Comparison of ENCODE assay signal across 8 cellular contexts in the genomic region with DNA sequence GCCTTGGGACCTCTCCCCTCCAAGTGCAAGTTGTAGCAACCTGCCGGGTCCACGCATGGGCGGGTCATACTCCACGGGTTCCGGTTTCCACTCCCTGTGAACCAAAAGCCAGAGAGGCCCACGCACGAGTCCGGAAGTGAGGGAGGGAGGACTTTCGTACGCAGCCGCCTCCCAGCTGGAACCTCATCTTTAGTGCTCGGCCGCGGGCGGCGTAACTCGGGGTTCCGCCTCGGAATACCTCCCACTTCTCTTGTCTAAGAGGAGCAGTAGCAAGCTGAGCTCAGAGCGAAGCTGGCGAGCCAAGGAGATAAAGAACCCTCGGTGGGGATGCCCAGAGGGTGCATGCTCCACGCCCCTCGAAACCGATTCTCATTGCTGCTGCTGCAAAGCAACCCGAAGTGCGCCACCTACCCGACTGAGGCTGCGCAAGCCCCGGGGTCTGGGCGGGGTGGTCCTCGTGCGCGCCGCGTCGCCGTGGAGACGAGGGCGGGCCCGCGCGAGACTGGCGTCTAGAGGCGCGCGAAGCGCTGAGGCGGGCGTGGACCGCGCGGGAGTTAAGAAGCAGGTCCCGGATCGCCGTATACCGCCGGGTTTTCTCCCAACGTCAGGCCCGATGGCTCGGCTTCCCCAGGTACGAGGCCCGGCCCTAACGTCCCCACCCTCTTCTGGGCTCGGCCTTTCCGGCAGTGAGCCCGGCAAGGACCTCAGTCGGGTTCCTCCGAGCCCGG. TPM values are rescaled to one million over a fixed set of nuclear protein-coding genes. Genes with fewer than 3 reads are reported as not detected.
A peak's percentile ranks its signal among the peaks of the same experiment; 100 is the strongest.
DNase-seq lines count a peak whose midpoint lies in the region; ATAC-seq, FAIRE-seq and TF ChIP-seq lines count a peak whose summit lies in the region.

Gene SFI1 (plus strand): TSS at position 530 of the 728 bp plus-strand sequence. CDS start 11,749 bp downstream, outside the sequence.

- DNase-seq in GM12891 (ENCODE audit: insufficient read length, low spot score): peak; percentile 82
- peak; percentile 91 for DNase-seq in NCI-H1436 (lab: John Stamatoyannopoulos, UW)
- DNase-seq in T-helper 1 cell: peak; percentile 88 to 95 (median 93)
- DNase-seq in amniotic epithelial cell (ENCODE audit: low read depth): peak; percentile 88
- DNase-seq in left cardiac atrium: peak; percentile 94
- DNase-seq in progenitor cell of endocrine pancreas (ENCODE audit: low spot score, unreplicated experiment): peak; percentile 85
- DNase-seq in ureter (ENCODE audit: low spot score): peak; percentile 93

- TF ChIP-seq CTCF in progenitor cell of endocrine pancreas (IDR thresholded peaks at IDR 0.05; ENCODE audit: unreplicated experiment): peak; percentile 47

- TF ChIP-seq POLR2A in GM12891 (IDR thresholded peaks at IDR 0.05; ENCODE audit: low read depth, low read length): peak; percentile 76

- peak; percentile 99 for FAIRE-seq in GM12891 (lab: Jason Lieb, UNC)

- intact Hi-C loops in left cardiac atrium (cut with DNase I): loop anchor here in 1 of 2 donors (10.0 kb wide), 1 partner anchor 151 kb away; the partner anchor contains the start of gene PATZ1

- peak within 1 kb of the TSS; percentile 87 for H3K4me3 Mint-ChIP-seq in progenitor cell of endocrine pancreas (ENCODE audit: low read depth)

- ATAC-seq in HG02840 (IDR thresholded peaks at IDR 0.05; ENCODE audit: low FRiP score, unreplicated experiment): peak; percentile 64
- peak; percentile 97 to 99 for ATAC-seq in left cardiac atrium

- H3K27me3 Mint-ChIP-seq in progenitor cell of endocrine pancreas: no peaks in the 10 kb centered on the region

- peaks cover 1% of the 10 kb centered on the region for H3K4me1 Mint-ChIP-seq in progenitor cell of endocrine pancreas (ENCODE audit: low read depth)

- no peaks in the 10 kb centered on the region for H3K36me3 Mint-ChIP-seq in progenitor cell of endocrine pancreas (ENCODE audit: insufficient read depth)

- H3K9me3 Mint-ChIP-seq in progenitor cell of endocrine pancreas (ENCODE audit: low read depth): no peaks in the 10 kb centered on the region

- H3K27ac Mint-ChIP-seq in progenitor cell of endocrine pancreas: peak within 1 kb of the TSS; percentile 91

TF ChIP-seq in GM12891, 5 proteins besides CTCF, POLR2A, EP300 and RAD21:
- TF ChIP-seq TAF1 (IDR thresholded peaks at IDR 0.05; ENCODE audit: low read depth, low read length) (no peak; the same call in 1 of the 2 replicates), POLR2AphosphoS5 (IDR thresholded peaks at IDR 0.05; ENCODE audit: low read depth, low read length) (peak; percentile 70), SPI1 (IDR thresholded peaks at IDR 0.05; ENCODE audit: low read depth, low read length) (peak; percentile 42; the same call in 1 of the 2 replicates), PAX5 (IDR thresholded peaks at IDR 0.05; ENCODE audit: insufficient read depth, low read length, severe bottlenecking) (no peak)

RNA-seq across cellular contexts. Expression of gene SFI1, which starts in this region (rescaled TPM):
- 34.8 TPM for polyA plus RNA-seq in GM12891 (2012; ENCODE audit: low read depth, missing spikeins)
- total RNA-seq in left cardiac atrium: 1 to 10 TPM; 8.2 to 9.9 TPM
- total RNA-seq in progenitor cell of endocrine pancreas: 61.9 and 66.3 TPM in 2 replicates
- 76.9 TPM for total RNA-seq in ureter

Comparison
In these comparisons a context has a peak if more than half of its experiments do, and no peak if none do; other contexts are left out.
1. Peak in every context shown above with its lines: DNase-seq and ATAC-seq.